Comparison of ENCODE assay signal across 1 cellular context in the genomic region with DNA sequence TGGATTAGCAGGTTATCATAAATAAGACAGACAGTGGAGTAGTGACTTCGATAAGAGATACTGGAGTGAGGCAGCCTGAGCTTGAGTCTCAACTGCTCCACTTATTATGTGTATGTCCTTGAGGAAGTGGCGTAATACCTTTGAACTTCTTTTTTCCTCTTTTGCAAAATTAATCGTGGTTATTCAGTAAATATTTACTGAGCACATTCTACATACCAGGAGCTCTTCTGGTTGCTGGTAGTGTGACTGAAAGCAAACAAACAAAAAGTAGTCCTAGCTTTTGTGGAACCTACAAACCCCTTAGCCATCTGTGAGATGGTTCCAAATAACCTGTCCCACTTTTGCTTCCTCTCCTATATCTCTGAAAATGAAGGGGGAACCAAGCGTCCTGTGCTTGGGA.
A peak's percentile ranks its signal among the peaks of the same experiment; 100 is the strongest.
TF ChIP-seq lines count a peak whose summit lies in the region.

No MANE protein-coding gene starts in this region.

TF ChIP-seq in HepG2, 621 proteins besides CTCF, POLR2A, EP300 and RAD21 (continued from another document and continues in another):
- TF ChIP-seq NRL (CRISPR knock-in tag; IDR thresholded peaks at IDR 0.05; ENCODE audit: borderline replicate concordance) = no peak
- no peak for TF ChIP-seq ZNF441 (CRISPR knock-in tag; IDR thresholded peaks at IDR 0.05; ENCODE audit: borderline replicate concordance)
- TF ChIP-seq, protein P1, sequence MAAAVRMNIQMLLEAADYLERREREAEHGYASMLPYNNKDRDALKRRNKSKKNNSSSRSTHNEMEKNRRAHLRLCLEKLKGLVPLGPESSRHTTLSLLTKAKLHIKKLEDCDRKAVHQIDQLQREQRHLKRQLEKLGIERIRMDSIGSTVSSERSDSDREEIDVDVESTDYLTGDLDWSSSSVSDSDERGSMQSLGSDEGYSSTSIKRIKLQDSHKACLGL (CRISPR knock-in tag; IDR thresholded peaks at IDR 0.05) = no peak
- TF ChIP-seq SIX4 (CRISPR knock-in tag; IDR thresholded peaks at IDR 0.05) = no peak
- TF ChIP-seq ZNF510 (CRISPR knock-in tag; IDR thresholded peaks at IDR 0.05; ENCODE audit: low read depth) = no peak
- no peak for TF ChIP-seq ASH2L (IDR thresholded peaks at IDR 0.05; ENCODE audit: insufficient read length, low read depth, low read length)
- 0 out of 2 replicates have a peak, but pooled peaks have one; percentile 28 for TF ChIP-seq ZNF710 (CRISPR knock-in tag; IDR thresholded peaks at IDR 0.05; ENCODE audit: borderline replicate concordance)
- TF ChIP-seq ZNF550 (CRISPR knock-in tag; IDR thresholded peaks at IDR 0.05; ENCODE audit: borderline replicate concordance) = no peak
- TF ChIP-seq PBX3 (CRISPR knock-in tag; IDR thresholded peaks at IDR 0.05; ENCODE audit: borderline replicate concordance) = no peak
- TF ChIP-seq PHF5A (CRISPR knock-in tag; IDR thresholded peaks at IDR 0.05; ENCODE audit: low read depth, unreplicated experiment) = no peak
- TF ChIP-seq JARID2 (CRISPR knock-in tag; IDR thresholded peaks at IDR 0.05; ENCODE audit: insufficient replicate concordance) = no peak
- TF ChIP-seq TCF7 (IDR thresholded peaks at IDR 0.05; ENCODE audit: low read depth) = peak; percentile 32; the same call in 1 of the 2 replicates
- TF ChIP-seq ZNF619 (CRISPR knock-in tag; IDR thresholded peaks at IDR 0.05) = no peak
- TF ChIP-seq ZNF740 (CRISPR knock-in tag; IDR thresholded peaks at IDR 0.05) = no peak
- TF ChIP-seq HNRNPL (IDR thresholded peaks at IDR 0.05; ENCODE audit: low read depth, low read length) = no peak
- TF ChIP-seq ATRX (CRISPR knock-in tag; IDR thresholded peaks at IDR 0.05; ENCODE audit: borderline replicate concordance) = no peak
- TF ChIP-seq DBP (CRISPR knock-in tag; IDR thresholded peaks at IDR 0.05; ENCODE audit: not compliant biosample characterization) = no peak
- TF ChIP-seq HMG20A (CRISPR knock-in tag; IDR thresholded peaks at IDR 0.05; ENCODE audit: borderline replicate concordance) = peak; percentile 28; the same call in 1 of the 2 replicates
- no peak for TF ChIP-seq ZNF543 (CRISPR knock-in tag; IDR thresholded peaks at IDR 0.05)
- TF ChIP-seq NR3C1 (CRISPR knock-in tag; IDR thresholded peaks at IDR 0.05) = no peak
- no peak for TF ChIP-seq NBN (conservative IDR thresholded peaks at IDR 0.05)
- no peak for TF ChIP-seq ZNF160 (CRISPR knock-in tag; IDR thresholded peaks at IDR 0.05)
- no peak for TF ChIP-seq ZNF143 (CRISPR knock-in tag; IDR thresholded peaks at IDR 0.05)
- no peak for TF ChIP-seq RCOR2 (CRISPR knock-in tag; IDR thresholded peaks at IDR 0.05)
- TF ChIP-seq, protein P2, sequence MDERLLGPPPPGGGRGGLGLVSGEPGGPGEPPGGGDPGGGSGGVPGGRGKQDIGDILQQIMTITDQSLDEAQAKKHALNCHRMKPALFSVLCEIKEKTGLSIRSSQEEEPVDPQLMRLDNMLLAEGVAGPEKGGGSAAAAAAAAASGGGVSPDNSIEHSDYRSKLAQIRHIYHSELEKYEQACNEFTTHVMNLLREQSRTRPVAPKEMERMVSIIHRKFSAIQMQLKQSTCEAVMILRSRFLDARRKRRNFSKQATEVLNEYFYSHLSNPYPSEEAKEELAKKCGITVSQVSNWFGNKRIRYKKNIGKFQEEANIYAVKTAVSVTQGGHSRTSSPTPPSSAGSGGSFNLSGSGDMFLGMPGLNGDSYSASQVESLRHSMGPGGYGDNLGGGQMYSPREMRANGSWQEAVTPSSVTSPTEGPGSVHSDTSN (CRISPR knock-in tag; IDR thresholded peaks at IDR 0.05) = no peak
- no peak for TF ChIP-seq POLR2AphosphoS5 (IDR thresholded peaks at IDR 0.05; ENCODE audit: low read depth, low read length)
- no peak for TF ChIP-seq ZNF354B (CRISPR knock-in tag; IDR thresholded peaks at IDR 0.05)
- TF ChIP-seq ZNF644 (CRISPR knock-in tag; IDR thresholded peaks at IDR 0.05; ENCODE audit: low read depth) = no peak
- TF ChIP-seq DDIT3 (CRISPR knock-in tag; IDR thresholded peaks at IDR 0.05) = no peak
- TF ChIP-seq SIN3A (IDR thresholded peaks at IDR 0.05; ENCODE audit: borderline replicate concordance, low read depth, low read length) = no peak
- no peak for TF ChIP-seq ATF4 (CRISPR knock-in tag; IDR thresholded peaks at IDR 0.05)
- TF ChIP-seq, protein P3, sequence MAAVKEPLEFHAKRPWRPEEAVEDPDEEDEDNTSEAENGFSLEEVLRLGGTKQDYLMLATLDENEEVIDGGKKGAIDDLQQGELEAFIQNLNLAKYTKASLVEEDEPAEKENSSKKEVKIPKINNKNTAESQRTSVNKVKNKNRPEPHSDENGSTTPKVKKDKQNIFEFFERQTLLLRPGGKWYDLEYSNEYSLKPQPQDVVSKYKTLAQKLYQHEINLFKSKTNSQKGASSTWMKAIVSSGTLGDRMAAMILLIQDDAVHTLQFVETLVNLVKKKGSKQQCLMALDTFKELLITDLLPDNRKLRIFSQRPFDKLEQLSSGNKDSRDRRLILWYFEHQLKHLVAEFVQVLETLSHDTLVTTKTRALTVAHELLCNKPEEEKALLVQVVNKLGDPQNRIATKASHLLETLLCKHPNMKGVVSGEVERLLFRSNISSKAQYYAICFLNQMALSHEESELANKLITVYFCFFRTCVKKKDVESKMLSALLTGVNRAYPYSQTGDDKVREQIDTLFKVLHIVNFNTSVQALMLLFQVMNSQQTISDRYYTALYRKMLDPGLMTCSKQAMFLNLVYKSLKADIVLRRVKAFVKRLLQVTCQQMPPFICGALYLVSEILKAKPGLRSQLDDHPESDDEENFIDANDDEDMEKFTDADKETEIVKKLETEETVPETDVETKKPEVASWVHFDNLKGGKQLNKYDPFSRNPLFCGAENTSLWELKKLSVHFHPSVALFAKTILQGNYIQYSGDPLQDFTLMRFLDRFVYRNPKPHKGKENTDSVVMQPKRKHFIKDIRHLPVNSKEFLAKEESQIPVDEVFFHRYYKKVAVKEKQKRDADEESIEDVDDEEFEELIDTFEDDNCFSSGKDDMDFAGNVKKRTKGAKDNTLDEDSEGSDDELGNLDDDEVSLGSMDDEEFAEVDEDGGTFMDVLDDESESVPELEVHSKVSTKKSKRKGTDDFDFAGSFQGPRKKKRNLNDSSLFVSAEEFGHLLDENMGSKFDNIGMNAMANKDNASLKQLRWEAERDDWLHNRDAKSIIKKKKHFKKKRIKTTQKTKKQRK (IDR thresholded peaks at IDR 0.05; ENCODE audit: low read length) = no peak
- no peak for TF ChIP-seq ZBTB44 (CRISPR knock-in tag; IDR thresholded peaks at IDR 0.05)
- peak; percentile 51; the same call in 1 of the 2 replicates for TF ChIP-seq GATAD2A (CRISPR knock-in tag; IDR thresholded peaks at IDR 0.05)
- TF ChIP-seq SMARCE1 (IDR thresholded peaks at IDR 0.05; ENCODE audit: borderline replicate concordance) = no peak
- no peak for TF ChIP-seq SP1 (IDR thresholded peaks at IDR 0.05)
- no peak for TF ChIP-seq SP1 (CRISPR knock-in tag; IDR thresholded peaks at IDR 0.05)
- TF ChIP-seq BRD4 (CRISPR knock-in tag; IDR thresholded peaks at IDR 0.05) = no peak
- no peak for TF ChIP-seq MED1 (CRISPR knock-in tag; IDR thresholded peaks at IDR 0.05)
- TF ChIP-seq CBX1 (IDR thresholded peaks at IDR 0.05; ENCODE audit: low read depth) = no peak
- no peak for TF ChIP-seq ZNF775 (CRISPR knock-in tag; IDR thresholded peaks at IDR 0.05; ENCODE audit: borderline replicate concordance)
- TF ChIP-seq HBP1 (CRISPR knock-in tag; IDR thresholded peaks at IDR 0.05; ENCODE audit: low read depth) = no peak
- TF ChIP-seq BCL6 (CRISPR knock-in tag; IDR thresholded peaks at IDR 0.05) = peak; percentile 57
- TF ChIP-seq SUZ12 (IDR thresholded peaks at IDR 0.05; ENCODE audit: low read depth, low read length) = no peak
- TF ChIP-seq POGZ (CRISPR knock-in tag; IDR thresholded peaks at IDR 0.05) = no peak
- TF ChIP-seq, protein P4, sequence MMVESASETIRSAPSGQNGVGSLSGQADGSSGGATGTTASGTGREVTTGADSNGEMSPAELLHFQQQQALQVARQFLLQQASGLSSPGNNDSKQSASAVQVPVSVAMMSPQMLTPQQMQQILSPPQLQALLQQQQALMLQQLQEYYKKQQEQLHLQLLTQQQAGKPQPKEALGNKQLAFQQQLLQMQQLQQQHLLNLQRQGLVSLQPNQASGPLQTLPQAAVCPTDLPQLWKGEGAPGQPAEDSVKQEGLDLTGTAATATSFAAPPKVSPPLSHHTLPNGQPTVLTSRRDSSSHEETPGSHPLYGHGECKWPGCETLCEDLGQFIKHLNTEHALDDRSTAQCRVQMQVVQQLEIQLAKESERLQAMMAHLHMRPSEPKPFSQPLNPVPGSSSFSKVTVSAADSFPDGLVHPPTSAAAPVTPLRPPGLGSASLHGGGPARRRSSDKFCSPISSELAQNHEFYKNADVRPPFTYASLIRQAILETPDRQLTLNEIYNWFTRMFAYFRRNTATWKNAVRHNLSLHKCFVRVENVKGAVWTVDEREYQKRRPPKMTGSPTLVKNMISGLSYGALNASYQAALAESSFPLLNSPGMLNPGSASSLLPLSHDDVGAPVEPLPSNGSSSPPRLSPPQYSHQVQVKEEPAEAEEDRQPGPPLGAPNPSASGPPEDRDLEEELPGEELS (CRISPR knock-in tag; IDR thresholded peaks at IDR 0.05) = 0 out of 2 replicates have a peak, but pooled peaks have one; percentile 24
- no peak for TF ChIP-seq LCORL (IDR thresholded peaks at IDR 0.05)
- TF ChIP-seq LCORL (CRISPR knock-in tag; IDR thresholded peaks at IDR 0.05) = no peak
- peak; percentile 54; the same call in 1 of the 2 replicates for TF ChIP-seq ISL2 (CRISPR knock-in tag; IDR thresholded peaks at IDR 0.05)
- no peak for TF ChIP-seq SMAD3 (CRISPR knock-in tag; IDR thresholded peaks at IDR 0.05)
- TF ChIP-seq DMAP1 (CRISPR knock-in tag; IDR thresholded peaks at IDR 0.05) = no peak
- TF ChIP-seq MED13 (CRISPR knock-in tag; IDR thresholded peaks at IDR 0.05) = no peak
- TF ChIP-seq SOX13 (IDR thresholded peaks at IDR 0.05) = no peak
- TF ChIP-seq SOX13 (CRISPR knock-in tag; conservative IDR thresholded peaks at IDR 0.05 in 1 of 2, IDR thresholded peaks at IDR 0.05 in 1 of 2) = peak in 1 of 2 experiments; percentile 20; a peak in 1 of 4 replicates
